ENCODE assay signal across 9 cellular contexts in genomic region chr4:26020083-26020668, GRCh38.
A peak's percentile ranks its signal among the peaks of the same experiment; 100 is the strongest.
DNase-seq lines count a peak whose midpoint lies in the region; ATAC-seq and TF ChIP-seq lines count a peak whose summit lies in the region.
"Had no signal": no experiment of that assay in that cellular context is flagged by ENCODE, and none has a peak within 500 bp of the region (broad histone marks: within the 10 kb centered on the region; RNA-seq: fewer than 3 reads in every experiment).

No MANE protein-coding gene starts in this region.

- no peaks in the 10 kb centered on the region for H3K9me2 ChIP-seq in GM23248 (ENCODE audit: insufficient read depth)

- H3K79me2 ChIP-seq in GM23248 (ENCODE audit: insufficient read depth), result no peaks in the 10 kb centered on the region

- H3F3A ChIP-seq in GM23248 (ENCODE audit: insufficient read depth), result peaks cover 50% of the 10 kb centered on the region

- peaks cover 55% of the 10 kb centered on the region for H3K4me1 ChIP-seq in GM23248 (ENCODE audit: insufficient read depth)

- H2AFZ ChIP-seq in GM23248, result peak overlapping the region; percentile 47

- in situ Hi-C loops in GM23248 (cut with MboI), result no loop called here
- in situ Hi-C loops in brain microvascular endothelial cell (cut with HindIII; ENCODE audit: low pct_ligation_motif_present, low sequenced_read_pairs), result no loop called here

- H3K27ac ChIP-seq in GM23248 (peak overlapping the region; percentile 78), brain microvascular endothelial cell (peak overlapping the region; percentile 75)

- ATAC-seq in HG02763 (IDR thresholded peaks at IDR 0.05; ENCODE audit: unreplicated experiment) (no peak), GM21825 (IDR thresholded peaks at IDR 0.05; ENCODE audit: unreplicated experiment) (no peak), GM19328 (IDR thresholded peaks at IDR 0.05; ENCODE audit: unreplicated experiment) (no peak), GM21529 (IDR thresholded peaks at IDR 0.05; ENCODE audit: unreplicated experiment) (no peak)

- no peaks in the 10 kb centered on the region for H3K9me3 ChIP-seq in GM23248 (ENCODE audit: low read depth)

- TF ChIP-seq CTCF in brain microvascular endothelial cell (IDR thresholded peaks at IDR 0.05; ENCODE audit: low read depth, low read length, missing control alignments), result no peak

- H3K27me3 ChIP-seq in GM23248 (replicated peaks; ENCODE audit: insufficient read depth) (no peaks in the 10 kb centered on the region), brain microvascular endothelial cell (replicated peaks) (no peaks in the 10 kb centered on the region)

- H3K36me3 ChIP-seq in GM23248 (ENCODE audit: low read depth), result no peaks in the 10 kb centered on the region
- H3K36me3 ChIP-seq in brain microvascular endothelial cell (replicated peaks), result no peaks in the 10 kb centered on the region

- no peaks in the 10 kb centered on the region for H4K20me1 ChIP-seq in GM23248 (ENCODE audit: insufficient read depth)

- DNase-seq in GM23248, result peak; percentile 91
- peak; percentile 28 for DNase-seq in NOMO-1 treated with dmso at 0.1 percent for 144 hours (lab: John Stamatoyannopoulos, UW; ENCODE audit: unreplicated experiment)
- DNase-seq in brain microvascular endothelial cell, result peak; percentile 79
- DNase-seq in renal cortical epithelial cell (ENCODE audit: low read depth), result peak; percentile 29
- DNase-seq: NCI-H2081 had no signal

- peak overlapping the region; percentile 78 for H3K4me2 ChIP-seq in GM23248 (ENCODE audit: unreplicated experiment)

- peak overlapping the region; percentile 52 for H3K4me3 ChIP-seq in GM23248
- no peak overlapping the region for H3K4me3 ChIP-seq in brain microvascular endothelial cell (ENCODE audit: low read depth, low read length)

- WGBS in GM23248 (ENCODE audit: low coverage in 1 of 2, low lambda C conversion rate in 2 of 2, missing lambda C conversion rate in 2 of 2), 2 experiments, result 10 to 11% methylated on average over 10 of the region's 10 CpGs

- H3K9ac ChIP-seq in GM23248, result peak overlapping the region; percentile 67

Comparison
In these comparisons a context has a peak if more than half of its experiments do, and no peak if none do; other contexts are left out.
1. DNase-seq: peak in every context shown above with its lines; median percentile 91 in GM23248; 79 in brain microvascular endothelial cell; 29 in renal cortical epithelial cell; 28 in NOMO-1 treated with dmso at 0.1 percent for 144 hours.